ENCODE assay signal across 1 cellular context in genomic region chr4:13268165-13268564, GRCh38.
TF ChIP-seq lines count a peak whose summit lies in the region.

No MANE protein-coding gene starts in this region.

TF ChIP-seq in H1, 55 proteins besides CTCF, POLR2A, EP300 and RAD21:
- TF ChIP-seq JUN (IDR thresholded peaks at IDR 0.05; ENCODE audit: low read depth, low read length) = no peak
- TF ChIP-seq EZH2 (IDR thresholded peaks at IDR 0.05; ENCODE audit: low read depth, low read length, severe bottlenecking) = no peak
- TF ChIP-seq HDAC6 (IDR thresholded peaks at IDR 0.05; ENCODE audit: low read depth, low read length) = no peak
- TF ChIP-seq MAFK (IDR thresholded peaks at IDR 0.05; ENCODE audit: low read depth, low read length) = no peak
- no peak for TF ChIP-seq GTF2F1 (IDR thresholded peaks at IDR 0.05; ENCODE audit: borderline replicate concordance, low read depth, low read length)
- no peak for TF ChIP-seq CREB1 (IDR thresholded peaks at IDR 0.05)
- TF ChIP-seq RBBP5 (IDR thresholded peaks at IDR 0.05; ENCODE audit: borderline replicate concordance, low read depth, low read length) = no peak
- no peak for TF ChIP-seq ATF3 (IDR thresholded peaks at IDR 0.05; ENCODE audit: insufficient read depth, low read depth, low read length)
- TF ChIP-seq GABPA (IDR thresholded peaks at IDR 0.05; ENCODE audit: borderline replicate concordance, insufficient read depth, low read length) = no peak
- no peak for TF ChIP-seq POLR2AphosphoS5 (IDR thresholded peaks at IDR 0.05; ENCODE audit: low read depth, low read length)
- TF ChIP-seq, protein P1, sequence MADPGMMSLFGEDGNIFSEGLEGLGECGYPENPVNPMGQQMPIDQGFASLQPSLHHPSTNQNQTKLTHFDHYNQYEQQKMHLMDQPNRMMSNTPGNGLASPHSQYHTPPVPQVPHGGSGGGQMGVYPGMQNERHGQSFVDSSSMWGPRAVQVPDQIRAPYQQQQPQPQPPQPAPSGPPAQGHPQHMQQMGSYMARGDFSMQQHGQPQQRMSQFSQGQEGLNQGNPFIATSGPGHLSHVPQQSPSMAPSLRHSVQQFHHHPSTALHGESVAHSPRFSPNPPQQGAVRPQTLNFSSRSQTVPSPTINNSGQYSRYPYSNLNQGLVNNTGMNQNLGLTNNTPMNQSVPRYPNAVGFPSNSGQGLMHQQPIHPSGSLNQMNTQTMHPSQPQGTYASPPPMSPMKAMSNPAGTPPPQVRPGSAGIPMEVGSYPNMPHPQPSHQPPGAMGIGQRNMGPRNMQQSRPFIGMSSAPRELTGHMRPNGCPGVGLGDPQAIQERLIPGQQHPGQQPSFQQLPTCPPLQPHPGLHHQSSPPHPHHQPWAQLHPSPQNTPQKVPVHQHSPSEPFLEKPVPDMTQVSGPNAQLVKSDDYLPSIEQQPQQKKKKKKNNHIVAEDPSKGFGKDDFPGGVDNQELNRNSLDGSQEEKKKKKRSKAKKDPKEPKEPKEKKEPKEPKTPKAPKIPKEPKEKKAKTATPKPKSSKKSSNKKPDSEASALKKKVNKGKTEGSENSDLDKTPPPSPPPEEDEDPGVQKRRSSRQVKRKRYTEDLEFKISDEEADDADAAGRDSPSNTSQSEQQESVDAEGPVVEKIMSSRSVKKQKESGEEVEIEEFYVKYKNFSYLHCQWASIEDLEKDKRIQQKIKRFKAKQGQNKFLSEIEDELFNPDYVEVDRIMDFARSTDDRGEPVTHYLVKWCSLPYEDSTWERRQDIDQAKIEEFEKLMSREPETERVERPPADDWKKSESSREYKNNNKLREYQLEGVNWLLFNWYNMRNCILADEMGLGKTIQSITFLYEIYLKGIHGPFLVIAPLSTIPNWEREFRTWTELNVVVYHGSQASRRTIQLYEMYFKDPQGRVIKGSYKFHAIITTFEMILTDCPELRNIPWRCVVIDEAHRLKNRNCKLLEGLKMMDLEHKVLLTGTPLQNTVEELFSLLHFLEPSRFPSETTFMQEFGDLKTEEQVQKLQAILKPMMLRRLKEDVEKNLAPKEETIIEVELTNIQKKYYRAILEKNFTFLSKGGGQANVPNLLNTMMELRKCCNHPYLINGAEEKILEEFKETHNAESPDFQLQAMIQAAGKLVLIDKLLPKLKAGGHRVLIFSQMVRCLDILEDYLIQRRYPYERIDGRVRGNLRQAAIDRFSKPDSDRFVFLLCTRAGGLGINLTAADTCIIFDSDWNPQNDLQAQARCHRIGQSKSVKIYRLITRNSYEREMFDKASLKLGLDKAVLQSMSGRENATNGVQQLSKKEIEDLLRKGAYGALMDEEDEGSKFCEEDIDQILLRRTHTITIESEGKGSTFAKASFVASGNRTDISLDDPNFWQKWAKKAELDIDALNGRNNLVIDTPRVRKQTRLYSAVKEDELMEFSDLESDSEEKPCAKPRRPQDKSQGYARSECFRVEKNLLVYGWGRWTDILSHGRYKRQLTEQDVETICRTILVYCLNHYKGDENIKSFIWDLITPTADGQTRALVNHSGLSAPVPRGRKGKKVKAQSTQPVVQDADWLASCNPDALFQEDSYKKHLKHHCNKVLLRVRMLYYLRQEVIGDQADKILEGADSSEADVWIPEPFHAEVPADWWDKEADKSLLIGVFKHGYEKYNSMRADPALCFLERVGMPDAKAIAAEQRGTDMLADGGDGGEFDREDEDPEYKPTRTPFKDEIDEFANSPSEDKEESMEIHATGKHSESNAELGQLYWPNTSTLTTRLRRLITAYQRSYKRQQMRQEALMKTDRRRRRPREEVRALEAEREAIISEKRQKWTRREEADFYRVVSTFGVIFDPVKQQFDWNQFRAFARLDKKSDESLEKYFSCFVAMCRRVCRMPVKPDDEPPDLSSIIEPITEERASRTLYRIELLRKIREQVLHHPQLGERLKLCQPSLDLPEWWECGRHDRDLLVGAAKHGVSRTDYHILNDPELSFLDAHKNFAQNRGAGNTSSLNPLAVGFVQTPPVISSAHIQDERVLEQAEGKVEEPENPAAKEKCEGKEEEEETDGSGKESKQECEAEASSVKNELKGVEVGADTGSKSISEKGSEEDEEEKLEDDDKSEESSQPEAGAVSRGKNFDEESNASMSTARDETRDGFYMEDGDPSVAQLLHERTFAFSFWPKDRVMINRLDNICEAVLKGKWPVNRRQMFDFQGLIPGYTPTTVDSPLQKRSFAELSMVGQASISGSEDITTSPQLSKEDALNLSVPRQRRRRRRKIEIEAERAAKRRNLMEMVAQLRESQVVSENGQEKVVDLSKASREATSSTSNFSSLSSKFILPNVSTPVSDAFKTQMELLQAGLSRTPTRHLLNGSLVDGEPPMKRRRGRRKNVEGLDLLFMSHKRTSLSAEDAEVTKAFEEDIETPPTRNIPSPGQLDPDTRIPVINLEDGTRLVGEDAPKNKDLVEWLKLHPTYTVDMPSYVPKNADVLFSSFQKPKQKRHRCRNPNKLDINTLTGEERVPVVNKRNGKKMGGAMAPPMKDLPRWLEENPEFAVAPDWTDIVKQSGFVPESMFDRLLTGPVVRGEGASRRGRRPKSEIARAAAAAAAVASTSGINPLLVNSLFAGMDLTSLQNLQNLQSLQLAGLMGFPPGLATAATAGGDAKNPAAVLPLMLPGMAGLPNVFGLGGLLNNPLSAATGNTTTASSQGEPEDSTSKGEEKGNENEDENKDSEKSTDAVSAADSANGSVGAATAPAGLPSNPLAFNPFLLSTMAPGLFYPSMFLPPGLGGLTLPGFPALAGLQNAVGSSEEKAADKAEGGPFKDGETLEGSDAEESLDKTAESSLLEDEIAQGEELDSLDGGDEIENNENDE (IDR thresholded peaks at IDR 0.05; ENCODE audit: insufficient replicate concordance, low read length) = no peak
- no peak for TF ChIP-seq TBP (IDR thresholded peaks at IDR 0.05; ENCODE audit: low read depth, low read length)
- TF ChIP-seq SIX5 (IDR thresholded peaks at IDR 0.05; ENCODE audit: low read depth, low read length) = no peak
- no peak for TF ChIP-seq RXRA (IDR thresholded peaks at IDR 0.05; ENCODE audit: insufficient read depth, low read depth, low read length)
- TF ChIP-seq, protein P2, sequence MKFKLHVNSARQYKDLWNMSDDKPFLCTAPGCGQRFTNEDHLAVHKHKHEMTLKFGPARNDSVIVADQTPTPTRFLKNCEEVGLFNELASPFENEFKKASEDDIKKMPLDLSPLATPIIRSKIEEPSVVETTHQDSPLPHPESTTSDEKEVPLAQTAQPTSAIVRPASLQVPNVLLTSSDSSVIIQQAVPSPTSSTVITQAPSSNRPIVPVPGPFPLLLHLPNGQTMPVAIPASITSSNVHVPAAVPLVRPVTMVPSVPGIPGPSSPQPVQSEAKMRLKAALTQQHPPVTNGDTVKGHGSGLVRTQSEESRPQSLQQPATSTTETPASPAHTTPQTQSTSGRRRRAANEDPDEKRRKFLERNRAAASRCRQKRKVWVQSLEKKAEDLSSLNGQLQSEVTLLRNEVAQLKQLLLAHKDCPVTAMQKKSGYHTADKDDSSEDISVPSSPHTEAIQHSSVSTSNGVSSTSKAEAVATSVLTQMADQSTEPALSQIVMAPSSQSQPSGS (IDR thresholded peaks at IDR 0.05; ENCODE audit: low read length) = no peak
- TF ChIP-seq KDM1A (IDR thresholded peaks at IDR 0.05; ENCODE audit: borderline replicate concordance, low read length) = no peak
